Comparison of ENCODE assay signal across 16 cellular contexts in the genomic region with DNA sequence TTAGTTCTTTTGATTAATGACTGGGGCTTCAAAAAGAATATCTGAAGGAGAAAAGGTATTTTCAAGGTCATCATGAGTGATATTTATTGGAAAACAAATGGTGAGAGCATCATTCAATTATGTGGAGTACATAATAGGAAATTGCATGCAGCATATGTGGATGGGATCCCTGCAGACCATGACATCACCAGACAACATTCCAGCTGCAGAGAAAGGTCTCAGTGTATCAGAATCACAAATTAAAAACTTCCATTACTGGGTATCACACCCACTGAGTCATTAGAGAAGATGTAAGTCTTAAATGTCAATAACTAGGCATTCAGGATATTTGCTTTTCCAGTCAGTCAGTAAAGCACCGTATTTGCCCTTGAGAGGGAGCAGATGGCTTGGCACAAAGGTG.
A peak's percentile ranks its signal among the peaks of the same experiment; 100 is the strongest.
DNase-seq lines count a peak whose midpoint lies in the region; ATAC-seq lines count a peak whose summit lies in the region.
"Had no signal": no experiment of that assay in that cellular context is flagged by ENCODE, and none has a peak within 500 bp of the region (broad histone marks: within the 10 kb centered on the region; RNA-seq: fewer than 3 reads in every experiment).

No MANE protein-coding gene starts in this region.

- ATAC-seq in HG02798 (IDR thresholded peaks at IDR 0.05; ENCODE audit: poor library complexity, unreplicated experiment) = no peak

- peak; percentile 5 for DNase-seq in NCI-H510A treated with DMSO at 0.1 percent for 48 hours (lab: John Stamatoyannopoulos, UW)
- DNase-seq in NCI-H510A (lab: John Stamatoyannopoulos, UW) = no peak
- peak; percentile 64 for DNase-seq in NCI-H146 treated with DMSO at 0.1 percent for 48 hours (lab: John Stamatoyannopoulos, UW; ENCODE audit: unreplicated experiment)
- DNase-seq in SHP77 treated with DMSO at 0.1 percent for 48 hours (lab: John Stamatoyannopoulos, UW) = peak; percentile 74
- DNase-seq in kidney tubule cell (ENCODE audit: low spot score) = peak; percentile 11
- no peak for DNase-seq in glomerular visceral epithelial cell (ENCODE audit: extremely low spot score)
- DNase-seq: CD4-positive, CD25-positive, alpha-beta regulatory T cell; COR-L47; GF-D8; Kasumi-1; MG63; NCI-H1048; NCI-H1436; NCI-H2029 treated with DMSO at 0.1 percent for 48 hours; NCI-H2227 treated with DMSO at 0.1 percent for 48 hours had no signal

Comparison
In these comparisons a context has a peak if more than half of its experiments do, and no peak if none do; other contexts are left out.
1. DNase-seq: peak in NCI-H510A treated with DMSO at 0.1 percent for 48 hours (single experiment), NCI-H146 treated with DMSO at 0.1 percent for 48 hours (single experiment), SHP77 treated with DMSO at 0.1 percent for 48 hours (single experiment) and kidney tubule cell (single experiment); none in NCI-H510A (single experiment) and glomerular visceral epithelial cell (single experiment).